20 cellular contexts compared by ENCODE assay signal in genomic region chr2:223166975-223167650, GRCh38.
"Had no signal": no experiment of that assay in that cellular context is flagged by ENCODE, and none has a peak within 500 bp of the region (broad histone marks: within the 10 kb centered on the region; RNA-seq: fewer than 3 reads in every experiment).

No MANE protein-coding gene starts in this region.

- H3K27ac ChIP-seq: ascending aorta, coronary artery, gastrocnemius medialis, left lung, testis, VCaP had no signal

- H3K27me3 ChIP-seq: ascending aorta, gastrocnemius medialis, left lung, testis had no signal

- H3K9me3 ChIP-seq: ascending aorta, gastrocnemius medialis, left lung, testis had no signal

- ATAC-seq: gastrocnemius medialis; left lung; sciatic nerve; stimulated activated effector memory CD8-positive, alpha-beta T cell treated with anti-CD3 and anti-CD28 coated beads, Interleukin-12 subunit alpha, Interleukin-12 subunit beta, amount 100 ng/mL, for 72 hours had no signal

- H3K36me3 ChIP-seq: ascending aorta, gastrocnemius medialis, left lung had no signal

- H3K4me3 ChIP-seq: ascending aorta, coronary artery, gastrocnemius medialis, left lung, smooth muscle cell, testis had no signal

- FAIRE-seq: endometrium had no signal

- H3K4me1 ChIP-seq: ascending aorta, gastrocnemius medialis, left lung, testis had no signal

- DNase-seq: activated CD4-positive, CD25-positive, alpha-beta regulatory T cell treated with anti-CD3 and anti-CD28 coated beads, Interleukin-2, amount 50 U/mL, for 72 hours; activated CD8-positive, alpha-beta memory T cell treated with anti-CD3 and anti-CD28 coated beads for 24 hours; activated CD8-positive, alpha-beta memory T cell treated with anti-CD3 and anti-CD28 coated beads, Interleukin-2, amount 50 U/mL, for 48 hours; activated effector memory CD4-positive, alpha-beta T cell treated with Interleukin-2 at 50 U/mL for 16 hours; activated naive CD4-positive, alpha-beta T cell treated with anti-CD3 and anti-CD28 coated beads, Interleukin-2, amount 10 ng/mL, durations not matched to agents 7 days and 5 days; activated T-cell treated with anti-CD3 and anti-CD28 coated beads, Interleukin-2, amount 50 U/mL, for 48 hours; gastrocnemius medialis; head of caudate nucleus; left lung; nephron progenitor cell; nucleus accumbens; stimulated activated CD4-positive, alpha-beta T cell treated with anti-CD3 and anti-CD28 coated beads, Interleukin-4, amount 100 ng/mL, for 24 hours; testis had no signal

- H3K4me2 ChIP-seq: smooth muscle cell had no signal
